In the genomic region with DNA sequence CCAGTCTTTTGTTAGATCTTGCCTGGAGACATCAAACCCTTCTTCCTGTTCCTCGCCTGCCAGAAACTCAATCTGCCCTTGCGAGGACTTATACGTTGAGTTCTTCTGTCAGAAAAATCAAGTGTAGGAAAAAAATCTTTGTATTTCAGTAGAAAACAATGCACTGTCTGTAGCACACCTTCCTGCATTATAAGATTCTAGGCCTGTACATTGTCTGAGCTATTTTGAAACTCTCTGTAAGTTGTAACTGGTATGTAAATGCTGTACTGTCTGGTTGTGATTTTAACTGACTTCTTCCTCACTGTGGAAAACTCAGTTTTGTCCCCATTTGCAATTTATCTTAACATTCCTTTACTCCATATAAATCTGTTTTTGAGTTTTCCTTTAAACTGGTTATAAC, we compare ENCODE assay signal across 20 cellular contexts. TPM values are rescaled to one million over a fixed set of nuclear protein-coding genes. Genes with fewer than 3 reads are reported as not detected.
DNase-seq lines count a peak whose midpoint lies in the region; ATAC-seq lines count a peak whose summit lies in the region.
"Had no signal": no experiment of that assay in that cellular context is flagged by ENCODE, and none has a peak within 500 bp of the region (broad histone marks: within the 10 kb centered on the region; RNA-seq: fewer than 3 reads in every experiment).

No MANE protein-coding gene starts in this region.

- no peak overlapping the region for H3K4me3 Mint-ChIP-seq in activated CD4-positive, alpha-beta T cell treated with anti-CD3 and anti-CD28 coated beads, Interleukin-2, amount 10 ng/mL, durations not matched to agents 7 days and 5 days
- no peak overlapping the region for H3K4me3 Mint-ChIP-seq in T-helper 17 cell
- peak overlapping the region; percentile 48 for H3K4me3 Mint-ChIP-seq in natural killer cell treated with Interleukin-12 subunit alpha and Interleukin-12 subunit beta and Interleukin-15 and Interleukin-18, amount 100 ng/mL, for 72 hours
- no peak overlapping the region for H3K4me3 Mint-ChIP-seq in naive thymus-derived CD8-positive, alpha-beta T cell

- H3K36me3 Mint-ChIP-seq in activated CD4-positive, alpha-beta T cell treated with anti-CD3 and anti-CD28 coated beads, Interleukin-2, amount 10 ng/mL, durations not matched to agents 7 days and 5 days (ENCODE audit: low read depth): peaks cover 4% of the 10 kb centered on the region
- H3K36me3 Mint-ChIP-seq in T-helper 17 cell (ENCODE audit: low read depth): no peaks in the 10 kb centered on the region
- no peaks in the 10 kb centered on the region for H3K36me3 Mint-ChIP-seq in natural killer cell treated with Interleukin-12 subunit alpha and Interleukin-12 subunit beta and Interleukin-15 and Interleukin-18, amount 100 ng/mL, for 72 hours
- no peaks in the 10 kb centered on the region for H3K36me3 Mint-ChIP-seq in naive thymus-derived CD8-positive, alpha-beta T cell

- peaks cover 15% of the 10 kb centered on the region for H3K27me3 Mint-ChIP-seq in activated CD4-positive, alpha-beta T cell treated with anti-CD3 and anti-CD28 coated beads, Interleukin-2, amount 10 ng/mL, durations not matched to agents 7 days and 5 days
- peaks cover 22% of the 10 kb centered on the region for H3K27me3 Mint-ChIP-seq in T-helper 17 cell
- H3K27me3 Mint-ChIP-seq in natural killer cell treated with Interleukin-12 subunit alpha and Interleukin-12 subunit beta and Interleukin-15 and Interleukin-18, amount 100 ng/mL, for 72 hours: no peaks in the 10 kb centered on the region
- peaks cover 0 to 3% (median 0%) of the 10 kb centered on the region in 5 donors for H3K27me3 Mint-ChIP-seq in naive thymus-derived CD8-positive, alpha-beta T cell

- peaks cover 24% of the 10 kb centered on the region for H3K4me1 Mint-ChIP-seq in activated CD4-positive, alpha-beta T cell treated with anti-CD3 and anti-CD28 coated beads, Interleukin-2, amount 10 ng/mL, durations not matched to agents 7 days and 5 days
- peaks cover 5% of the 10 kb centered on the region for H3K4me1 Mint-ChIP-seq in T-helper 17 cell
- H3K4me1 Mint-ChIP-seq in natural killer cell treated with Interleukin-12 subunit alpha and Interleukin-12 subunit beta and Interleukin-15 and Interleukin-18, amount 100 ng/mL, for 72 hours (ENCODE audit: low read depth in 2 of 2): peaks cover 31 to 43% of the 10 kb centered on the region in 2 donors
- H3K4me1 Mint-ChIP-seq in naive thymus-derived CD8-positive, alpha-beta T cell: peaks cover 0 to 25% (median 9%) of the 10 kb centered on the region in 4 donors

- POLR2A ChIA-PET in activated CD4-positive, alpha-beta T cell treated with anti-CD3 and anti-CD28 coated beads, Interleukin-2, amount 10 ng/mL, durations not matched to agents 7 days and 5 days (lab: Charles Lee): no interaction called here
- POLR2A ChIA-PET in naive thymus-derived CD8-positive, alpha-beta T cell (lab: Charles Lee): no interaction called here

- CTCF ChIA-PET in activated CD4-positive, alpha-beta T cell treated with anti-CD3 and anti-CD28 coated beads, Interleukin-2, amount 10 ng/mL, durations not matched to agents 7 days and 5 days (lab: Charles Lee): interaction anchor here (1.1 kb wide), 2 partner anchors 65 to 78 kb away, joined by 3 to 4 read pairs; no protein-coding TSS in a partner anchor

- no peak for ATAC-seq in T-helper 17 cell
- ATAC-seq in natural killer cell treated with Interleukin-12 subunit alpha and Interleukin-12 subunit beta and Interleukin-15 and Interleukin-18, amount 100 ng/mL, for 72 hours: no peak
- no peak for ATAC-seq in sciatic nerve
- ATAC-seq in naive thymus-derived CD8-positive, alpha-beta T cell: no peak
- ATAC-seq: HCT116 had no signal

- H3K9me3 Mint-ChIP-seq in activated CD4-positive, alpha-beta T cell treated with anti-CD3 and anti-CD28 coated beads, Interleukin-2, amount 10 ng/mL, durations not matched to agents 7 days and 5 days: no peaks in the 10 kb centered on the region
- H3K9me3 Mint-ChIP-seq in natural killer cell treated with Interleukin-12 subunit alpha and Interleukin-12 subunit beta and Interleukin-15 and Interleukin-18, amount 100 ng/mL, for 72 hours: no peaks in the 10 kb centered on the region
- peaks cover 0 to 2% (median 0%) of the 10 kb centered on the region in 9 donors for H3K9me3 Mint-ChIP-seq in naive thymus-derived CD8-positive, alpha-beta T cell

- DNase-seq in activated CD4-positive, alpha-beta T cell treated with anti-CD3 and anti-CD28 coated beads, Interleukin-2, amount 10 ng/mL, durations not matched to agents 7 days and 5 days: no peak
- no peak for DNase-seq in activated CD4-positive, alpha-beta T cell treated with anti-CD3 and anti-CD28 coated beads, Interleukin-2, amount 50 U/mL, for 1 hour
- DNase-seq in T-helper 17 cell (no peak), sciatic nerve (ENCODE audit: low spot score) (no peak), GOT3 (lab: John Stamatoyannopoulos, UW) (no peak), DMS114 treated with DMSO at 0.1 percent for 48 hours (lab: John Stamatoyannopoulos, UW; ENCODE audit: unreplicated experiment) (no peak)
- DNase-seq in natural killer cell treated with Interleukin-12 subunit alpha and Interleukin-12 subunit beta and Interleukin-15 and Interleukin-18, amount 100 ng/mL, for 72 hours (ENCODE audit: low spot score): no peak
- DNase-seq in naive thymus-derived CD8-positive, alpha-beta T cell: no peak
- DNase-seq: ACHN, BE2C, NCI-H1092, NCI-H1417 treated with DMSO at 0.1 percent for 48 hours, NCI-H187, NCI-H2171 treated with DMSO at 0.1 percent for 48 hours, NCI-H345, NCI-H510A treated with DMSO at 0.1 percent for 48 hours, PC-9, Right ventricle myocardium superior had no signal

- H3K9me3 ChIP-seq in T-helper 17 cell (ENCODE audit: control insufficient read depth, low read length, poor library complexity, severe bottlenecking): no peaks in the 10 kb centered on the region
- H3K9me3 ChIP-seq: BE2C had no signal

- H3K27ac Mint-ChIP-seq in activated CD4-positive, alpha-beta T cell treated with anti-CD3 and anti-CD28 coated beads, Interleukin-2, amount 10 ng/mL, durations not matched to agents 7 days and 5 days: peak overlapping the region; percentile 46
- peak overlapping the region; percentile 77 for H3K27ac Mint-ChIP-seq in T-helper 17 cell
- peak overlapping the region; percentile 61 to 85 for H3K27ac Mint-ChIP-seq in natural killer cell treated with Interleukin-12 subunit alpha and Interleukin-12 subunit beta and Interleukin-15 and Interleukin-18, amount 100 ng/mL, for 72 hours
- peak overlapping the region in 1 of 10 donors; percentile 12 for H3K27ac Mint-ChIP-seq in naive thymus-derived CD8-positive, alpha-beta T cell

- intact Hi-C loops in sciatic nerve (cut with DNase I): no loop called here

RNA-seq across cellular contexts. Expression of a gene that starts 17.7 kb away (rescaled TPM):
- total RNA-seq in activated CD4-positive, alpha-beta T cell treated with anti-CD3 and anti-CD28 coated beads, Interleukin-2, amount 10 ng/mL, durations not matched to agents 7 days and 5 days: not detected
- total RNA-seq in T-helper 17 cell (not detected), sciatic nerve (0.04 TPM)
- under 1 TPM; 0.22 to 0.43 TPM for total RNA-seq in natural killer cell treated with Interleukin-12 subunit alpha and Interleukin-12 subunit beta and Interleukin-15 and Interleukin-18, amount 100 ng/mL, for 72 hours
- not detected for total RNA-seq in naive thymus-derived CD8-positive, alpha-beta T cell
- not detected for polyA plus RNA-seq in naive thymus-derived CD8-positive, alpha-beta T cell
- total RNA-seq: H4, PC-9 had no signal

RNA-seq across cellular contexts. Expression of a gene that starts 56.7 kb away (rescaled TPM):
- total RNA-seq in activated CD4-positive, alpha-beta T cell treated with anti-CD3 and anti-CD28 coated beads, Interleukin-2, amount 10 ng/mL, durations not matched to agents 7 days and 5 days: 10 to 100 TPM; 13.4 to 13.6 TPM
- 100 to 1,000 TPM; 356 to 408 TPM for total RNA-seq in T-helper 17 cell
- total RNA-seq in natural killer cell treated with Interleukin-12 subunit alpha and Interleukin-12 subunit beta and Interleukin-15 and Interleukin-18, amount 100 ng/mL, for 72 hours: 10 to 100 TPM; 10.8 to 18.4 TPM
- total RNA-seq in sciatic nerve: 51.7 TPM
- 10 to 100 TPM; 15.0 to 17.4 TPM for total RNA-seq in naive thymus-derived CD8-positive, alpha-beta T cell
- polyA plus RNA-seq in naive thymus-derived CD8-positive, alpha-beta T cell: 10 to 100 TPM in 2 of 3 donors, 1 to 10 TPM in 1; 8.0 to 17.1 (median 10.9) TPM
